ENCODE assay signal across 9 cellular contexts in the genomic region with DNA sequence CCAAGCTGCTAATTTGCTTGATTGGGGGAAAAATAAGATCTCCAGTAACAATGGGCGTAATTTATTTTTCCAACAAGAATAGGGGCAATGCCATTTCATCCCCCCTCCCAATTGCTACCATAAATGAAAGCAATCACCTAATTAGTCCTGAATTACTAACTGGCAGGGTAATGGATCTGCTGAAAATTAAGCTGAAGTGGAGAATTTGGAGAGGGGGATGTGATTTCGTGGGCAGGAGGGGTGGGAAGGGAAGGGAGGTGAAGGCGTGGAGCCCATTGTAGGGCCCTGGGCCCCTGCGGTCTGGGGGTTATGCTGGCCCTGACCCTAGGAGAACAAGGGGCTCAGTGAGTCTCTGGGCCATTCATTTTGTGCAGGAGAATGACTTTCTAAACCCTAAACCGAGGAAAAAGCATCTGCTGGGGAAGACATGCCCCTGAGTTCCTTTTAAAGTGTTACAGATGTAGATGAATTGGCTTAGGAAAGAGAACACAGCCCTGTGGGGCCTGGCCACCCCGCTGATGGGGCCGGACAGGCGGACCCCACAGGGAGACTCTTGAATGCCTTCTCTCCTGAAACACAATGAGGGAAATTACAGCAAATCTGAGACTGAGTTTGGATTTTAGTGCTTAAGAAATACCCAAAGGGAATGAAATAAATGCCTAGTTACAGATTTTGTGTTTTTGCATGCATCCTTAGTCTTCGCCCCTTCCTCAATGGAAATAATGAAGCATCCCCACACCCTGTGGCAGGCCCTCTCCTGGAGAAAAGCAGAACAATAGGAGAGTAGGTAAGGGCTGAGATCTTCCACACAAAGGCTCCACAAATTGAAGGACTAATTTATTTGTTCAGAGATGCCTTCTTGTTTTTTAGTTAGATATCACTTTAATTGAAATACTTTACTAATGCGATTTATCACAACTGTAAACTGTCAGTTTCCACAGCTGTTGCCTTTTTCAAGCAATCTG.
DNase-seq lines count a peak whose midpoint lies in the region; ATAC-seq, FAIRE-seq and TF ChIP-seq lines count a peak whose summit lies in the region.
"Had no signal": no experiment of that assay in that cellular context is flagged by ENCODE, and none has a peak within 500 bp of the region (broad histone marks: within the 10 kb centered on the region; RNA-seq: fewer than 3 reads in every experiment).

No MANE protein-coding gene starts in this region.

- H3K9ac ChIP-seq in MM.1S (ENCODE audit: low read length) = no peak overlapping the region

- H3K4me3 ChIP-seq in MM.1S (ENCODE audit: low read length) = no peak overlapping the region
- H3K4me3 ChIP-seq in dorsolateral prefrontal cortex = peak overlapping the region in 33 of 59 donors; percentile 11 to 66 (median 44)
- H3K4me3 ChIP-seq in neuron (ENCODE audit: low read length) = no peak overlapping the region
- H3K4me3 ChIP-seq in ovary = no peak overlapping the region

- H3K4me2 ChIP-seq in MM.1S (ENCODE audit: low read depth, low read length) = no peak overlapping the region

- TF ChIP-seq CTCF in MM.1S (IDR thresholded peaks at IDR 0.05; ENCODE audit: low read length) (no peak), dorsolateral prefrontal cortex (IDR thresholded peaks at IDR 0.05 in 54 of 56, conservative IDR thresholded peaks at IDR 0.05 in 2 of 56; ENCODE audit: low read depth in 1 of 56, partially characterized antibody in 56 of 56) (no peak), ovary (IDR thresholded peaks at IDR 0.05) (no peak), D721Med (IDR thresholded peaks at IDR 0.05; ENCODE audit: insufficient read depth, missing control alignments) (no peak)

- ATAC-seq in HG03521 (IDR thresholded peaks at IDR 0.05; ENCODE audit: unreplicated experiment) = no peak
- no peak for ATAC-seq in stimulated activated naive CD8-positive, alpha-beta T cell treated with anti-CD3 and anti-CD28 coated beads, Interleukin-15, Interleukin-2, amounts not matched to agents 100 U/mL and 50 U/mL, for 24 hours

- no peaks in the 10 kb centered on the region for H3F3A ChIP-seq in MM.1S (ENCODE audit: insufficient read depth, low read length)

- no peak for TF ChIP-seq POLR2A in ovary (IDR thresholded peaks at IDR 0.05)

- H3K27me3 ChIP-seq in MM.1S (replicated peaks; ENCODE audit: insufficient read depth, low read length) (no peaks in the 10 kb centered on the region), dorsolateral prefrontal cortex (no peaks in the 10 kb centered on the region), neuron (ENCODE audit: insufficient read depth, low read length) (no peaks in the 10 kb centered on the region), ovary (no peaks in the 10 kb centered on the region)

- H3K27ac ChIP-seq in MM.1S (ENCODE audit: low read length) = no peak overlapping the region
- H3K27ac ChIP-seq in dorsolateral prefrontal cortex = peak overlapping the region in 5 of 59 donors; percentile 1 to 82 (median 6)
- no peak overlapping the region for H3K27ac ChIP-seq in ovary

- FAIRE-seq in G401.6 (lab: Jason Lieb, UNC) (peak; percentile 99), D721Med (lab: Jason Lieb, UNC) (no peak)
- FAIRE-seq: small intestine had no signal

- WGBS in ovary, 3 donors = 68 to 73% (median 70%) methylated on average over 10 of the region's 10 CpGs

- no peaks in the 10 kb centered on the region for H3K79me2 ChIP-seq in MM.1S (ENCODE audit: low read length)

- DNase-seq in MM.1S (no peak), dorsolateral prefrontal cortex (no peak), ovary (no peak), D721Med (ENCODE audit: insufficient read length, low spot score) (no peak)
- no peak for DNase-seq in stimulated activated naive CD8-positive, alpha-beta T cell treated with anti-CD3 and anti-CD28 coated beads, Interleukin-15, Interleukin-2, amounts not matched to agents 100 U/mL and 50 U/mL, for 24 hours

- no peaks in the 10 kb centered on the region for H4K20me1 ChIP-seq in MM.1S (ENCODE audit: insufficient read depth, low read length)

- H3K4me1 ChIP-seq in MM.1S (ENCODE audit: low read length) (no peaks in the 10 kb centered on the region), neuron (ENCODE audit: insufficient read depth, low read length) (peaks cover 37% of the 10 kb centered on the region), ovary (ENCODE audit: insufficient read depth) (peaks cover 2% of the 10 kb centered on the region)

- no peak for TF ChIP-seq EP300 in ovary (IDR thresholded peaks at IDR 0.05)

- H3K36me3 ChIP-seq in MM.1S (replicated peaks; ENCODE audit: insufficient read depth, low read length) (no peaks in the 10 kb centered on the region), neuron (ENCODE audit: insufficient read depth, low read length) (no peaks in the 10 kb centered on the region), ovary (no peaks in the 10 kb centered on the region)

- H2AFZ ChIP-seq in MM.1S (ENCODE audit: low read length) = peak overlapping the region; percentile 50; the same call in 1 of the 2 replicates
- H2AFZ ChIP-seq in neuron (ENCODE audit: low read depth, low read length) = peak overlapping the region; percentile 4

- H3K9me2 ChIP-seq in MM.1S (replicated peaks; ENCODE audit: insufficient read depth, low read length) = no peaks in the 10 kb centered on the region

- H3K9me3 ChIP-seq in MM.1S (replicated peaks; ENCODE audit: insufficient read depth, low read length) = no peaks in the 10 kb centered on the region
- H3K9me3 ChIP-seq in neuron (ENCODE audit: low read length) = no peaks in the 10 kb centered on the region
- H3K9me3 ChIP-seq in ovary = no peaks in the 10 kb centered on the region

- intact Hi-C loops in dorsolateral prefrontal cortex (cut with DNase I) = loop anchor here (2.0 to 10.0 kb wide), 3 partner anchors 67 to 815 kb away; no protein-coding TSS in a partner anchor
- intact Hi-C loops in ovary (cut with DNase I) = no loop called here

Comparison
In these comparisons a context has a peak if more than half of its experiments do, and no peak if none do; other contexts are left out.
1. H3K4me3 ChIP-seq: peak in dorsolateral prefrontal cortex (33 of 59); none in MM.1S (single experiment), neuron (single experiment) and ovary (single experiment).
2. intact Hi-C loops: an anchor here in dorsolateral prefrontal cortex (2.0 to 10.0 kb wide); none called in ovary.